21 cellular contexts compared by ENCODE assay signal in genomic region chr11:125079878-125080530, GRCh38.
"Had no signal": no experiment of that assay in that cellular context is flagged by ENCODE, and none has a peak within 500 bp of the region (broad histone marks: within the 10 kb centered on the region; RNA-seq: fewer than 3 reads in every experiment).

No MANE protein-coding gene starts in this region.

- H3K27me3 ChIP-seq: right lobe of liver, testis, tibial nerve had no signal

- H3K4me1 ChIP-seq: heart left ventricle, psoas muscle, right lobe of liver had no signal

- H3K27ac ChIP-seq: coronary artery, dorsolateral prefrontal cortex, heart left ventricle, psoas muscle, right lobe of liver, testis, tibial nerve had no signal

- DNase-seq: dorsolateral prefrontal cortex; effector CD8-positive, alpha-beta T cell; heart left ventricle; hypothalamus; islet precursor cell; mucosa of descending colon; natural killer cell; occipital lobe; psoas muscle; retina; right lobe of liver; spleen; stimulated activated CD4-positive, alpha-beta T cell treated with anti-CD3 and anti-CD28 coated beads, Interleukin-15, amount 100 ng/mL, for 24 hours; stimulated activated CD4-positive, alpha-beta T cell treated with anti-CD3 and anti-CD28 coated beads, Interleukin-1b, Interleukin-23, amount 100 ng/mL, for 48 hours; stimulated activated CD4-positive, alpha-beta T cell treated with anti-CD3 and anti-CD28 coated beads, Interleukin-4, amount 100 ng/mL, for 24 hours; stimulated activated naive B cell treated with anti-CD40 and anti-IgM and Interleukin-4, amounts not matched to agents 10 μg/mL and 1 μg/mL and 100 μg/mL, for 72 hours; stimulated activated naive CD8-positive, alpha-beta T cell treated with anti-CD3 and anti-CD28 coated beads, Interleukin-15, amount 100 ng/mL, for 72 hours; testis had no signal

- H3K9me3 ChIP-seq: heart left ventricle, mucosa of descending colon, psoas muscle, right lobe of liver, spleen, testis, tibial nerve had no signal

- H3K4me3 ChIP-seq: coronary artery, dorsolateral prefrontal cortex, heart left ventricle, mucosa of descending colon, psoas muscle, right lobe of liver, spleen, testis, tibial nerve had no signal

- ATAC-seq: heart left ventricle; left lobe of liver; mucosa of descending colon; natural killer cell; psoas muscle; stimulated activated naive B cell treated with anti-CD40 and anti-IgM and Interleukin-4, amounts not matched to agents 10 μg/mL and 1 μg/mL and 100 μg/mL, for 72 hours; stimulated activated naive CD8-positive, alpha-beta T cell treated with anti-CD3 and anti-CD28 coated beads, Interleukin-15, amount 100 ng/mL, for 72 hours had no signal

- H3K36me3 ChIP-seq: heart left ventricle, right lobe of liver, tibial nerve had no signal
